Comparison of ENCODE assay signal across 8 cellular contexts in genomic region chr19:1221141-1221903, GRCh38. TPM values are rescaled to one million over a fixed set of nuclear protein-coding genes. Genes with fewer than 3 reads are reported as not detected.
A peak's percentile ranks its signal among the peaks of the same experiment; 100 is the strongest.
DNase-seq lines count a peak whose midpoint lies in the region; ATAC-seq and TF ChIP-seq lines count a peak whose summit lies in the region.
"Had no signal": no experiment of that assay in that cellular context is flagged by ENCODE, and none has a peak within 500 bp of the region (broad histone marks: within the 10 kb centered on the region; RNA-seq: fewer than 3 reads in every experiment).

No MANE protein-coding gene starts in this region.

- in situ Hi-C loops in brain microvascular endothelial cell (cut with HindIII; ENCODE audit: low pct_ligation_motif_present, low sequenced_read_pairs), result no loop called here

- no peak overlapping the region for H3K4me3 Mint-ChIP-seq in HFFc6

- H3K4me1 Mint-ChIP-seq in HFFc6 (ENCODE audit: low read depth), result peaks cover 10% of the 10 kb centered on the region

- H3K9me3 ChIP-seq in tibial artery, result no peaks in the 10 kb centered on the region

- H3K4me3 ChIP-seq in brain microvascular endothelial cell (ENCODE audit: low read depth, low read length) (no peak overlapping the region), tibial artery (no peak overlapping the region)

- no peaks in the 10 kb centered on the region for H3K27me3 ChIP-seq in brain microvascular endothelial cell (replicated peaks)
- H3K27me3 ChIP-seq in tibial artery, result no peaks in the 10 kb centered on the region

- no peak for ATAC-seq in HG03039 (IDR thresholded peaks at IDR 0.05; ENCODE audit: unreplicated experiment)

- no peaks in the 10 kb centered on the region for H3K9me3 Mint-ChIP-seq in HFFc6

- H3K36me3 Mint-ChIP-seq in HFFc6 (ENCODE audit: low read depth), result no peaks in the 10 kb centered on the region

- peaks cover 17% of the 10 kb centered on the region for H3K36me3 ChIP-seq in brain microvascular endothelial cell (replicated peaks)
- peaks cover 34 to 67% (median 58%) of the 10 kb centered on the region in 3 donors for H3K36me3 ChIP-seq in tibial artery

- H3K27ac Mint-ChIP-seq in HFFc6, result no peak overlapping the region

- TF ChIP-seq CTCF in HFFc6 (IDR thresholded peaks at IDR 0.05) (peak; percentile 80), brain microvascular endothelial cell (IDR thresholded peaks at IDR 0.05; ENCODE audit: low read depth, low read length, missing control alignments) (peak; percentile 83), tibial artery (IDR thresholded peaks at IDR 0.05) (peak; percentile 59 to 65)

- no peak overlapping the region for H3K27ac ChIP-seq in brain microvascular endothelial cell
- peak overlapping the region; percentile 21 to 94 for H3K27ac ChIP-seq in tibial artery

- peak; percentile 42 for DNase-seq in HFFc6
- no peak for DNase-seq in brain microvascular endothelial cell
- DNase-seq in iris pigment epithelial cell (ENCODE audit: low read depth), result peak; percentile 46
- DNase-seq in tibial artery, result peak in 1 of 2 donors; percentile 89
- DNase-seq in NCI-H1436 treated with DMSO at 0.1 percent for 48 hours (lab: John Stamatoyannopoulos, UW), result no peak
- DNase-seq in NOMO-1 treated with dmso at 0.1 percent for 144 hours (lab: John Stamatoyannopoulos, UW; ENCODE audit: unreplicated experiment), result no peak
- DNase-seq: activated CD8-positive, alpha-beta memory T cell treated with anti-CD3 and anti-CD28 coated beads, Interleukin-2, amount 50 U/mL, for 4 hours had no signal

- peaks cover 2% of the 10 kb centered on the region; the same call in 1 of the 2 replicates for H3K27me3 Mint-ChIP-seq in HFFc6 (ENCODE audit: insufficient read depth)

- H3K4me1 ChIP-seq in tibial artery, result peaks cover 5 to 65% (median 51%) of the 10 kb centered on the region in 4 donors

- intact Hi-C loops in tibial artery (cut with DNase I; ENCODE audit: low total_unique reads), result no loop called here

RNA-seq across cellular contexts. Expression of gene STK11, which starts 15.7 kb away (rescaled TPM):
- 10 to 100 TPM; 52.9 to 59.1 (median 56.7) TPM for total RNA-seq in HFFc6 (2021; fragmentation: NEBNext Ultra II Directional; extraction: Animal tissue kit (Norgen Biotek cat#: 25700))

RNA-seq across cellular contexts. Expression of gene CBARP, which starts 16.5 kb away (rescaled TPM):
- 10 to 100 TPM in 1 of 6 experiments, 1 to 10 TPM in 5; 7.6 to 12.7 (median 8.6) TPM for total RNA-seq in HFFc6 (2021; fragmentation: NEBNext Ultra II Directional; extraction: Animal tissue kit (Norgen Biotek cat#: 25700))

RNA-seq across cellular contexts. Expression of gene ATP5F1D, which starts 20.2 kb away (rescaled TPM):
- 100 to 1,000 TPM; 190 to 243 (median 217) TPM for total RNA-seq in HFFc6 (2021; fragmentation: NEBNext Ultra II Directional; extraction: Animal tissue kit (Norgen Biotek cat#: 25700))

RNA-seq across cellular contexts. Expression of gene MIDN, which starts 27.1 kb away (rescaled TPM):
- total RNA-seq in HFFc6 (2021; fragmentation: NEBNext Ultra II Directional; extraction: Animal tissue kit (Norgen Biotek cat#: 25700)), result 10 to 100 TPM; 58.4 to 73.3 (median 67.4) TPM

RNA-seq across cellular contexts. Expression of gene SBNO2, which starts 47.3 kb away (rescaled TPM):
- total RNA-seq in HFFc6 (2021; fragmentation: NEBNext Ultra II Directional; extraction: Animal tissue kit (Norgen Biotek cat#: 25700)), result 10 to 100 TPM; 33.7 to 49.8 (median 41.5) TPM

Comparison
In these comparisons a context has a peak if more than half of its experiments do, and no peak if none do; other contexts are left out.
1. DNase-seq: peak in HFFc6 (single experiment) and iris pigment epithelial cell (single experiment); none in brain microvascular endothelial cell (single experiment), NCI-H1436 treated with DMSO at 0.1 percent for 48 hours (single experiment) and NOMO-1 treated with dmso at 0.1 percent for 144 hours (single experiment).
2. Peak in every context shown above with its lines, with median percentiles within 50 percentile points of each other: CTCF ChIP-seq.